ENCODE assay signal across 9 cellular contexts in the genomic region with DNA sequence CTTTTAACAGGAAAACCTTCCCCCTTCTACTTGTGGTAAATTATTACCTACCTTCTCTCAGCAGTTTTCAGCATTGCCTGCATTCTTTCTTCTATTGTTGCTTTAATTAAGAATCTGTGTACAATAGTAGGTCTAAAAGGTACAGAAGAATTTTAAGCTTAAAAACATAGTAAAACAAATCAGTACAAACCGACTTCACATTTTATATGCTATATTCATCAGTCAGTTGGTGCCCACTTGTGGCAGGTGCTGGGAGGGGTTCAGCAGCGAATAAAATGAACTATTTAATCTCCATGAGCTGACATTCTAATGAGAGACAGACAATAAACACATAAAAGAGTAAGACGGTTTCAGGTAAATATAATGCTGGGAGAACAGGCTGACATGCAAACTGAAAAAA.
DNase-seq lines count a peak whose midpoint lies in the region; ATAC-seq and TF ChIP-seq lines count a peak whose summit lies in the region.
"Had no signal": no experiment of that assay in that cellular context is flagged by ENCODE, and none has a peak within 500 bp of the region (broad histone marks: within the 10 kb centered on the region; RNA-seq: fewer than 3 reads in every experiment).

No MANE protein-coding gene starts in this region.

- intact Hi-C loops in A673 (cut with micrococcal nuclease; ENCODE audit: unreplicated experiment), result loop anchor here (5.0 kb wide), 2 partner anchors 251 to 1306 kb away; no protein-coding TSS in a partner anchor
- intact Hi-C loops in heart left ventricle (cut with DNase I), result loop anchor here in 7 of 10 donors (10.0 kb wide), 2 partner anchors 123 to 153 kb away; a partner anchor contains a TSS

- no peaks in the 10 kb centered on the region for H4K20me1 ChIP-seq in SU-DHL-6 (ENCODE audit: low read depth, low read length)

- no peaks in the 10 kb centered on the region for H3F3A ChIP-seq in SU-DHL-6 (ENCODE audit: insufficient read depth)

- ATAC-seq in heart left ventricle, result peak in 2 of 4 donors; percentile 53 to 55

- H3K27me3 ChIP-seq in A673 (replicated peaks; ENCODE audit: insufficient read depth, low read depth, low read length, poor library complexity) (no peaks in the 10 kb centered on the region), SU-DHL-6 (ENCODE audit: low read length) (no peaks in the 10 kb centered on the region), heart left ventricle (no peaks in the 10 kb centered on the region)

- TF ChIP-seq CTCF in A673 (conservative IDR thresholded peaks at IDR 0.05; ENCODE audit: low read depth, low read length) (peak; percentile 70), GM13977 (IDR thresholded peaks at IDR 0.05; ENCODE audit: extremely low read depth, insufficient read depth, missing control alignments) (peak; percentile 62), SU-DHL-6 (IDR thresholded peaks at IDR 0.05; ENCODE audit: insufficient read depth, low read length, poor library complexity, severe bottlenecking) (peak; percentile 87), heart left ventricle (IDR thresholded peaks at IDR 0.05) (peak in 11 of 12 donors; percentile 34 to 68 (median 54))

- in situ Hi-C loops in GM13977 (cut with MboI; ENCODE audit: low pct_unique_long_range_greater_than_20kb, low sequenced_read_pairs, unreplicated experiment), result no loop called here

- CTCF ChIA-PET in A673 (lab: Charles Lee), result interaction anchor here (0.6 to 1.1 kb wide), 3 partner anchors 250 to 1542 kb away, joined by 3 to 4 read pairs (median 3); no protein-coding TSS in a partner anchor

- peak overlapping the region; percentile 8 for H3K4me2 ChIP-seq in SU-DHL-6 (ENCODE audit: low read depth, low read length, poor library complexity, severe bottlenecking)

- H3K9me2 ChIP-seq in SU-DHL-6 (replicated peaks; ENCODE audit: insufficient read depth, low read length), result no peaks in the 10 kb centered on the region

- H2AFZ ChIP-seq in SU-DHL-6 (ENCODE audit: low read depth, low read length, severe bottlenecking), result no peak overlapping the region
- H2AFZ ChIP-seq: parathyroid adenoma had no signal

- H3K36me3 ChIP-seq in A673 (ENCODE audit: insufficient read depth, low read length, poor library complexity, severe bottlenecking), result no peaks in the 10 kb centered on the region
- H3K36me3 ChIP-seq in SU-DHL-6 (ENCODE audit: low read length), result peaks cover 4% of the 10 kb centered on the region; the same call in 1 of the 2 replicates
- peaks cover 0 to 67% (median 38%) of the 10 kb centered on the region in 9 donors for H3K36me3 ChIP-seq in heart left ventricle

- no peak for TF ChIP-seq POLR2A in heart left ventricle (IDR thresholded peaks at IDR 0.05)

- 44 to 55% (median 47%) methylated on average over 3 of the region's 3 CpGs for WGBS in heart left ventricle, 4 donors

- H3K4me1 ChIP-seq in A673 (ENCODE audit: insufficient read depth, low read length, poor library complexity, severe bottlenecking) (no peaks in the 10 kb centered on the region), heart left ventricle (peaks cover 0 to 8% (median 0%) of the 10 kb centered on the region in 12 donors)
- H3K4me1 ChIP-seq: parathyroid adenoma had no signal

- H3K27ac ChIP-seq in A673 (ENCODE audit: low read depth, low read length, poor library complexity, severe bottlenecking), result no peak overlapping the region
- H3K27ac ChIP-seq in SU-DHL-6 (ENCODE audit: low read depth, low read length), result peak overlapping the region; percentile 27; the same call in 1 of the 2 replicates
- H3K27ac ChIP-seq in heart left ventricle, result peak overlapping the region in 1 of 12 donors; percentile 34
- H3K27ac ChIP-seq: parathyroid adenoma had no signal

- no peaks in the 10 kb centered on the region for H3K79me2 ChIP-seq in SU-DHL-6 (ENCODE audit: insufficient read depth, low read length)
- H3K79me2 ChIP-seq: parathyroid adenoma had no signal

- no peak overlapping the region for H3K4me3 ChIP-seq in A673 (ENCODE audit: low read depth, low read length, poor library complexity, severe bottlenecking)
- no peak overlapping the region for H3K4me3 ChIP-seq in SU-DHL-6 (ENCODE audit: insufficient read depth, low read length, poor library complexity, severe bottlenecking)
- H3K4me3 ChIP-seq in heart left ventricle, result no peak overlapping the region

- no peak overlapping the region for H3K9ac ChIP-seq in SU-DHL-6 (ENCODE audit: low read length)
- H3K9ac ChIP-seq: parathyroid adenoma had no signal

- DNase-seq in A673 (ENCODE audit: low spot score) (peak; percentile 50), GM13977 (ENCODE audit: low spot score) (no peak), heart left ventricle (peak in 2 of 5 donors; percentile 23 to 26), NCI-H128 (lab: John Stamatoyannopoulos, UW; ENCODE audit: unreplicated experiment) (no peak), Ammon's horn (ENCODE audit: low spot score) (no peak), globus pallidus (ENCODE audit: low spot score) (no peak), COR-L47 (lab: John Stamatoyannopoulos, UW) (no peak)

- no TSS peak for BruUV-seq in A673 (replicated peaks; lab: Mats Ljungman, UMichigan)

- H3K9me3 ChIP-seq in A673 (ENCODE audit: low read depth, low read length, poor library complexity, severe bottlenecking) (no peaks in the 10 kb centered on the region), SU-DHL-6 (ENCODE audit: insufficient read depth, low read length) (no peaks in the 10 kb centered on the region), heart left ventricle (no peaks in the 10 kb centered on the region)

- POLR2A ChIA-PET in A673 (lab: Charles Lee; ENCODE audit: low non-redundant PET), result no interaction called here
